In the genomic region with DNA sequence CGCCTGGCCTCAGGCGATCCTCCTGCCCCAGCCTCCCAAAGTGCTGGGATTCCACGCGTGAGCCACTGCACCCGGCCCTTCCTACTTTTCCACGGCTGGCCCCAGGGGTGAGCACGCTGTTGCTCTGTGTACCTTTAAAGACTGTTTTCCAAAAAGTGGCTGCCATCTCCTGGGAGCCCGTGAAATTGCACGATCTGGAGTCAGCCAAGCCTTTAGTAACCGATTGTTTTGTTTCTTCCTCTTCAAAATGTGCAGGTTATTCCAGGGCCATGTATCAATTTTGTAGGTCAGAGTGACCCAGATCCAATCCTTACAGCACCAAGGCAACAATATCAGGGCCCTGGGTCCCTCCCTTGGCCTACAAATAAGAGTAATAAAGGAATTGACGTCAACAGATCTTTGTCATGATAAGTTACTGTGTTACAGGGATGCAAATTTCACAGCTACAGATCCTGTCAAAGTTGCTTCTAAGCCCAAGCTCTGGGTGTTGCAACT, we compare ENCODE assay signal across 9 cellular contexts.
A peak's percentile ranks its signal among the peaks of the same experiment; 100 is the strongest.
DNase-seq lines count a peak whose midpoint lies in the region; ATAC-seq and TF ChIP-seq lines count a peak whose summit lies in the region.
"Had no signal": no experiment of that assay in that cellular context is flagged by ENCODE, and none has a peak within 500 bp of the region (broad histone marks: within the 10 kb centered on the region; RNA-seq: fewer than 3 reads in every experiment).

No MANE protein-coding gene starts in this region.

- CTCF ChIA-PET in activated CD8-positive, alpha-beta T cell treated with anti-CD3 and anti-CD28 coated beads for 36 hours (lab: Charles Lee): interaction anchor here (1.2 to 1.6 kb wide), 3 partner anchors 23 to 288 kb away, joined by 4 to 10 read pairs (median 6); no protein-coding TSS in a partner anchor

- H3K79me1 ChIP-seq in neuronal stem cell (ENCODE audit: low read depth, low read length): no peaks in the 10 kb centered on the region

- H4K91ac ChIP-seq in neuronal stem cell (ENCODE audit: low read depth, low read length, poor library complexity): no peak overlapping the region

- POLR2A ChIA-PET in activated CD8-positive, alpha-beta T cell treated with anti-CD3 and anti-CD28 coated beads for 36 hours (lab: Charles Lee): no interaction called here

- H3K4me1 ChIP-seq in neuronal stem cell (ENCODE audit: control insufficient read depth in 2 of 2, insufficient read depth in 1 of 2, low read depth in 1 of 2, low read length in 2 of 2): peaks cover 1 to 5% of the 10 kb centered on the region in 2 donors

- peak; percentile 81 for DNase-seq in AG08396 (ENCODE audit: low spot score)
- DNase-seq in GM13976 (ENCODE audit: low spot score): peak; percentile 71
- DNase-seq in NCI-H2196 treated with DMSO at 0.1 percent for 48 hours (lab: John Stamatoyannopoulos, UW; ENCODE audit: unreplicated experiment): peak; percentile 65
- peak; percentile 37 for DNase-seq in activated CD8-positive, alpha-beta T cell treated with anti-CD3 and anti-CD28 coated beads for 36 hours
- peak; percentile 77 for DNase-seq in fibroblast of pulmonary artery (ENCODE audit: low read depth)
- DNase-seq in neuronal stem cell (ENCODE audit: low spot score): peak; percentile 42
- no peak for DNase-seq in cerebellar nuclear complex (lab: John Stamatoyannopoulos, UW)

- in situ Hi-C loops in GM13976 (cut with MboI; ENCODE audit: low sequenced_read_pairs, unreplicated experiment): no loop called here

- no peak overlapping the region for H3K18ac ChIP-seq in neuronal stem cell (ENCODE audit: low read length)

- no peak overlapping the region for H4K8ac ChIP-seq in neuronal stem cell (ENCODE audit: low read depth, low read length)

- H3K36me3 ChIP-seq in neuronal stem cell (replicated peaks in 1 of 2; ENCODE audit: control insufficient read depth in 2 of 2, insufficient read depth in 2 of 2, low read length in 2 of 2): no peaks in the 10 kb centered on the region

- no peaks in the 10 kb centered on the region for H3K36me3 Mint-ChIP-seq in activated CD8-positive, alpha-beta T cell treated with anti-CD3 and anti-CD28 coated beads for 36 hours (ENCODE audit: low read depth)
- H3K36me3 Mint-ChIP-seq: naive thymus-derived CD8-positive, alpha-beta T cell had no signal

- no peak overlapping the region for H3K4me2 ChIP-seq in neuronal stem cell (ENCODE audit: insufficient read depth, low read length, poor library complexity, severe bottlenecking)

- peak; percentile 77 for ATAC-seq in HG03159 (IDR thresholded peaks at IDR 0.05; ENCODE audit: unreplicated experiment)
- ATAC-seq in activated CD8-positive, alpha-beta T cell treated with anti-CD3 and anti-CD28 coated beads for 36 hours: peak; percentile 46

- no peak overlapping the region for H3K27ac ChIP-seq in neuronal stem cell (replicated peaks; ENCODE audit: low read length)

- no peak overlapping the region for H3K23ac ChIP-seq in neuronal stem cell (ENCODE audit: low read depth, low read length, poor library complexity)

- H3K4me1 Mint-ChIP-seq in activated CD8-positive, alpha-beta T cell treated with anti-CD3 and anti-CD28 coated beads for 36 hours (ENCODE audit: low read depth): peaks cover 16% of the 10 kb centered on the region

- no peak overlapping the region for H2AK5ac ChIP-seq in neuronal stem cell (ENCODE audit: low read depth, low read length)

- no peak overlapping the region for H2BK12ac ChIP-seq in neuronal stem cell (ENCODE audit: low read length)

- no peak overlapping the region for H3K4me3 ChIP-seq in fibroblast of pulmonary artery (replicated peaks; ENCODE audit: low read depth, low read length)
- peak overlapping the region in 1 of 2 donors; percentile 30 for H3K4me3 ChIP-seq in neuronal stem cell (ENCODE audit: low read length in 2 of 2)

- no peaks in the 10 kb centered on the region for H3K27me3 ChIP-seq in neuronal stem cell (ENCODE audit: control insufficient read depth in 3 of 3, insufficient read depth in 3 of 3, low read depth in 1 of 3, low read length in 3 of 3)

- H3K9ac ChIP-seq in neuronal stem cell (ENCODE audit: low read depth, low read length, poor library complexity): no peak overlapping the region

- intact Hi-C loops in activated CD8-positive, alpha-beta T cell treated with anti-CD3 and anti-CD28 coated beads for 36 hours (cut with micrococcal nuclease): no loop called here

- TF ChIP-seq CTCF in GM13976 (IDR thresholded peaks at IDR 0.05; ENCODE audit: borderline replicate concordance, control extremely low read depth, extremely low read depth, insufficient read depth, missing control alignments) (peak; percentile 32), fibroblast of pulmonary artery (IDR thresholded peaks at IDR 0.05; ENCODE audit: low read length, missing control alignments) (peak; percentile 82)
- peak; percentile 17 for TF ChIP-seq CTCF in activated CD8-positive, alpha-beta T cell treated with anti-CD3 and anti-CD28 coated beads for 36 hours (IDR thresholded peaks at IDR 0.05)

- no CpG with 5 or more reads among the region's 11 CpGs for WGBS in neuronal stem cell (ENCODE audit: extremely low coverage in 2 of 2, insufficient read length in 2 of 2, insufficient replicate concordance in 1 of 2), 2 donors

- H3K4ac ChIP-seq in neuronal stem cell (ENCODE audit: low read length): no peak overlapping the region

- peak overlapping the region; percentile 98 for H2AFZ ChIP-seq in neuronal stem cell (ENCODE audit: low read length)

- H3K14ac ChIP-seq in neuronal stem cell (ENCODE audit: low read length): no peak overlapping the region

- H3K9me3 ChIP-seq in neuronal stem cell (replicated peaks in 1 of 2; ENCODE audit: control insufficient read depth in 2 of 2, insufficient read depth in 1 of 2, low read depth in 1 of 2, low read length in 2 of 2): no peaks in the 10 kb centered on the region

- no peak overlapping the region for H3K4me3 Mint-ChIP-seq in activated CD8-positive, alpha-beta T cell treated with anti-CD3 and anti-CD28 coated beads for 36 hours
- H3K4me3 Mint-ChIP-seq: naive thymus-derived CD8-positive, alpha-beta T cell had no signal

- no peak overlapping the region for H2BK15ac ChIP-seq in neuronal stem cell (ENCODE audit: low read length)

- no peak overlapping the region for H2BK5ac ChIP-seq in neuronal stem cell (ENCODE audit: low read length)

- H3K27me3 Mint-ChIP-seq in activated CD8-positive, alpha-beta T cell treated with anti-CD3 and anti-CD28 coated beads for 36 hours: peaks cover 37% of the 10 kb centered on the region

- H2BK120ac ChIP-seq in neuronal stem cell (ENCODE audit: low read depth, low read length): no peak overlapping the region

- no peaks in the 10 kb centered on the region for H3K9me3 Mint-ChIP-seq in activated CD8-positive, alpha-beta T cell treated with anti-CD3 and anti-CD28 coated beads for 36 hours
- H3K9me3 Mint-ChIP-seq: naive thymus-derived CD8-positive, alpha-beta T cell had no signal

- H3K27ac Mint-ChIP-seq in activated CD8-positive, alpha-beta T cell treated with anti-CD3 and anti-CD28 coated beads for 36 hours: no peak overlapping the region

Comparison
In these comparisons a context has a peak if more than half of its experiments do, and no peak if none do; other contexts are left out.
1. DNase-seq: peak in AG08396 (single experiment), GM13976 (single experiment), NCI-H2196 treated with DMSO at 0.1 percent for 48 hours (single experiment), activated CD8-positive, alpha-beta T cell treated with anti-CD3 and anti-CD28 coated beads for 36 hours (single experiment), fibroblast of pulmonary artery (single experiment) and neuronal stem cell (single experiment); none in cerebellar nuclear complex (0 of 2).
2. CTCF ChIP-seq: peak in every context shown above with its lines; median percentile 82 in fibroblast of pulmonary artery; 32 in GM13976; 17 in activated CD8-positive, alpha-beta T cell treated with anti-CD3 and anti-CD28 coated beads for 36 hours.